ENCODE assay signal across 3 cellular contexts in the genomic region with DNA sequence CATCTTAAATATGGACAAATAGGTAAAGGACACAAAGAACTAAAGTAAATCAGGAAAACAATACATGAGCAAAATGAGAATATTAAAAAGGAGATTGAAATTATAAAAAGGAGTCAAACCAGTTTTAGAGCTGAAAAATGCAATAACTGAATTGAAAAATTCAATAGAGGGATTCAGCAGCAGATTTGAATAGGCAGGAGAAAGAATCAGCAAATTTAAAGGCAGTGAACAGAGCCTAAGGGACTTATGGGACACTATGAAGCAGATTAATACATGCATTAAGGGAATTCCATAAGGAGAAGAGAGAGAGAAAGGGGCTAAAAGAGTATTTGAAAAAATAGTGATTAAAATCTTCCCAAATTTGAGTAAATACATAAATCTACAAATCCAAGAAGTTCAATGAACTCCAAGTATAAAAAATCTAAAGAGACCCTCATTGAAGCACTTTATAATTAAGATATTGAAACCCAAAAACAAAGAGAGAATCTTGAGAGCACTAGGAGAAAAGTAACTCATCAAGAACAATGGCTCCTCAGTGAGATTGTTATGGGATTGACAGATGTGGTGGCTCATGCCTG.
TF ChIP-seq lines count a peak whose summit lies in the region.

No MANE protein-coding gene starts in this region.

TF ChIP-seq in HepG2, 621 proteins besides CTCF, POLR2A, EP300 and RAD21:
- TF ChIP-seq TAF15 (IDR thresholded peaks at IDR 0.05; ENCODE audit: low read depth, low read length, poor library complexity, severe bottlenecking) = no peak
- TF ChIP-seq, protein P1, sequence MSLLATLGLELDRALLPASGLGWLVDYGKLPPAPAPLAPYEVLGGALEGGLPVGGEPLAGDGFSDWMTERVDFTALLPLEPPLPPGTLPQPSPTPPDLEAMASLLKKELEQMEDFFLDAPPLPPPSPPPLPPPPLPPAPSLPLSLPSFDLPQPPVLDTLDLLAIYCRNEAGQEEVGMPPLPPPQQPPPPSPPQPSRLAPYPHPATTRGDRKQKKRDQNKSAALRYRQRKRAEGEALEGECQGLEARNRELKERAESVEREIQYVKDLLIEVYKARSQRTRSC (CRISPR knock-in tag; IDR thresholded peaks at IDR 0.05; ENCODE audit: low read depth) = no peak
- peak; percentile 97 for TF ChIP-seq ZNF160 (CRISPR knock-in tag; IDR thresholded peaks at IDR 0.05)
- TF ChIP-seq, protein P2, sequence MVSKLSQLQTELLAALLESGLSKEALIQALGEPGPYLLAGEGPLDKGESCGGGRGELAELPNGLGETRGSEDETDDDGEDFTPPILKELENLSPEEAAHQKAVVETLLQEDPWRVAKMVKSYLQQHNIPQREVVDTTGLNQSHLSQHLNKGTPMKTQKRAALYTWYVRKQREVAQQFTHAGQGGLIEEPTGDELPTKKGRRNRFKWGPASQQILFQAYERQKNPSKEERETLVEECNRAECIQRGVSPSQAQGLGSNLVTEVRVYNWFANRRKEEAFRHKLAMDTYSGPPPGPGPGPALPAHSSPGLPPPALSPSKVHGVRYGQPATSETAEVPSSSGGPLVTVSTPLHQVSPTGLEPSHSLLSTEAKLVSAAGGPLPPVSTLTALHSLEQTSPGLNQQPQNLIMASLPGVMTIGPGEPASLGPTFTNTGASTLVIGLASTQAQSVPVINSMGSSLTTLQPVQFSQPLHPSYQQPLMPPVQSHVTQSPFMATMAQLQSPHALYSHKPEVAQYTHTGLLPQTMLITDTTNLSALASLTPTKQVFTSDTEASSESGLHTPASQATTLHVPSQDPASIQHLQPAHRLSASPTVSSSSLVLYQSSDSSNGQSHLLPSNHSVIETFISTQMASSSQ (IDR thresholded peaks at IDR 0.05; ENCODE audit: low read depth) = no peak
- TF ChIP-seq, protein P2 (CRISPR knock-in tag; IDR thresholded peaks at IDR 0.05; ENCODE audit: borderline replicate concordance) = no peak
- TF ChIP-seq, protein P3, sequence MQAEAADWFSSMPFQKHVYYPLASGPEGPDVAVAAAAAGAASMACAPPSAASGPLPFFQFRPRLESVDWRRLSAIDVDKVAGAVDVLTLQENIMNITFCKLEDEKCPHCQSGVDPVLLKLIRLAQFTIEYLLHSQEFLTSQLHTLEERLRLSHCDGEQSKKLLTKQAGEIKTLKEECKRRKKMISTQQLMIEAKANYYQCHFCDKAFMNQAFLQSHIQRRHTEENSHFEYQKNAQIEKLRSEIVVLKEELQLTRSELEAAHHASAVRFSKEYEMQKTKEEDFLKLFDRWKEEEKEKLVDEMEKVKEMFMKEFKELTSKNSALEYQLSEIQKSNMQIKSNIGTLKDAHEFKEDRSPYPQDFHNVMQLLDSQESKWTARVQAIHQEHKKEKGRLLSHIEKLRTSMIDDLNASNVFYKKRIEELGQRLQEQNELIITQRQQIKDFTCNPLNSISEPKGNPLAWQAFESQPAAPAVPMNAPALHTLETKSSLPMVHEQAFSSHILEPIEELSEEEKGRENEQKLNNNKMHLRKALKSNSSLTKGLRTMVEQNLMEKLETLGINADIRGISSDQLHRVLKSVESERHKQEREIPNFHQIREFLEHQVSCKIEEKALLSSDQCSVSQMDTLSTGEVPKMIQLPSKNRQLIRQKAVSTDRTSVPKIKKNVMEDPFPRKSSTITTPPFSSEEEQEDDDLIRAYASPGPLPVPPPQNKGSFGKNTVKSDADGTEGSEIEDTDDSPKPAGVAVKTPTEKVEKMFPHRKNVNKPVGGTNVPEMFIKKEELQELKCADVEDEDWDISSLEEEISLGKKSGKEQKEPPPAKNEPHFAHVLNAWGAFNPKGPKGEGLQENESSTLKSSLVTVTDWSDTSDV (CRISPR knock-in tag; IDR thresholded peaks at IDR 0.05) = no peak
- no peak for TF ChIP-seq FOXK1 (CRISPR knock-in tag; IDR thresholded peaks at IDR 0.05; ENCODE audit: borderline replicate concordance, low read depth)
- TF ChIP-seq PLRG1 (conservative IDR thresholded peaks at IDR 0.05) = no peak

TF ChIP-seq in HEK293, 187 proteins besides CTCF, POLR2A, EP300 and RAD21:
- TF ChIP-seq ZNF391 (tag by site-specific recombination; IDR thresholded peaks at IDR 0.05; ENCODE audit: borderline replicate concordance, low read depth) (no peak), SETDB1 (IDR thresholded peaks at IDR 0.05; ENCODE audit: insufficient read length, low read length) (peak; percentile 95), ZNF558 (tag by site-specific recombination; IDR thresholded peaks at IDR 0.05) (peak; percentile 66; the same call in 1 of the 2 replicates), TRIM28 (IDR thresholded peaks at IDR 0.05; ENCODE audit: borderline replicate concordance, low read length) (peak; percentile 24; the same call in 1 of the 2 replicates)

TF ChIP-seq in K562, 482 proteins besides CTCF, POLR2A, EP300 and RAD21 (continues in another document):
- peak; percentile 90 for TF ChIP-seq ZEB2 (IDR thresholded peaks at IDR 0.05)
- TF ChIP-seq, protein P4, sequence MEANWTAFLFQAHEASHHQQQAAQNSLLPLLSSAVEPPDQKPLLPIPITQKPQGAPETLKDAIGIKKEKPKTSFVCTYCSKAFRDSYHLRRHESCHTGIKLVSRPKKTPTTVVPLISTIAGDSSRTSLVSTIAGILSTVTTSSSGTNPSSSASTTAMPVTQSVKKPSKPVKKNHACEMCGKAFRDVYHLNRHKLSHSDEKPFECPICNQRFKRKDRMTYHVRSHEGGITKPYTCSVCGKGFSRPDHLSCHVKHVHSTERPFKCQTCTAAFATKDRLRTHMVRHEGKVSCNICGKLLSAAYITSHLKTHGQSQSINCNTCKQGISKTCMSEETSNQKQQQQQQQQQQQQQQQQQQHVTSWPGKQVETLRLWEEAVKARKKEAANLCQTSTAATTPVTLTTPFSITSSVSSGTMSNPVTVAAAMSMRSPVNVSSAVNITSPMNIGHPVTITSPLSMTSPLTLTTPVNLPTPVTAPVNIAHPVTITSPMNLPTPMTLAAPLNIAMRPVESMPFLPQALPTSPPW (CRISPR knock-in tag; IDR thresholded peaks at IDR 0.05) = no peak
- TF ChIP-seq CBX3 (IDR thresholded peaks at IDR 0.05; ENCODE audit: borderline replicate concordance in 1 of 2, low read length in 2 of 2) = peak in 1 of 2 experiments; percentile 76; a peak in 1 of 3 replicates
- TF ChIP-seq, protein P5, sequence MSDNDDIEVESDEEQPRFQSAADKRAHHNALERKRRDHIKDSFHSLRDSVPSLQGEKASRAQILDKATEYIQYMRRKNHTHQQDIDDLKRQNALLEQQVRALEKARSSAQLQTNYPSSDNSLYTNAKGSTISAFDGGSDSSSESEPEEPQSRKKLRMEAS (CRISPR knock-in tag; IDR thresholded peaks at IDR 0.05) = no peak
- TF ChIP-seq, protein P6, sequence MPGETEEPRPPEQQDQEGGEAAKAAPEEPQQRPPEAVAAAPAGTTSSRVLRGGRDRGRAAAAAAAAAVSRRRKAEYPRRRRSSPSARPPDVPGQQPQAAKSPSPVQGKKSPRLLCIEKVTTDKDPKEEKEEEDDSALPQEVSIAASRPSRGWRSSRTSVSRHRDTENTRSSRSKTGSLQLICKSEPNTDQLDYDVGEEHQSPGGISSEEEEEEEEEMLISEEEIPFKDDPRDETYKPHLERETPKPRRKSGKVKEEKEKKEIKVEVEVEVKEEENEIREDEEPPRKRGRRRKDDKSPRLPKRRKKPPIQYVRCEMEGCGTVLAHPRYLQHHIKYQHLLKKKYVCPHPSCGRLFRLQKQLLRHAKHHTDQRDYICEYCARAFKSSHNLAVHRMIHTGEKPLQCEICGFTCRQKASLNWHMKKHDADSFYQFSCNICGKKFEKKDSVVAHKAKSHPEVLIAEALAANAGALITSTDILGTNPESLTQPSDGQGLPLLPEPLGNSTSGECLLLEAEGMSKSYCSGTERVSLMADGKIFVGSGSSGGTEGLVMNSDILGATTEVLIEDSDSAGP (CRISPR knock-in tag; IDR thresholded peaks at IDR 0.05) = no peak
- no peak for TF ChIP-seq ZBTB17 (CRISPR knock-in tag; IDR thresholded peaks at IDR 0.05)
- TF ChIP-seq TEAD2 (tag; IDR thresholded peaks at IDR 0.05) = no peak
- no peak for TF ChIP-seq WHSC1 (IDR thresholded peaks at IDR 0.05; ENCODE audit: low read length)
- TF ChIP-seq, protein P7, sequence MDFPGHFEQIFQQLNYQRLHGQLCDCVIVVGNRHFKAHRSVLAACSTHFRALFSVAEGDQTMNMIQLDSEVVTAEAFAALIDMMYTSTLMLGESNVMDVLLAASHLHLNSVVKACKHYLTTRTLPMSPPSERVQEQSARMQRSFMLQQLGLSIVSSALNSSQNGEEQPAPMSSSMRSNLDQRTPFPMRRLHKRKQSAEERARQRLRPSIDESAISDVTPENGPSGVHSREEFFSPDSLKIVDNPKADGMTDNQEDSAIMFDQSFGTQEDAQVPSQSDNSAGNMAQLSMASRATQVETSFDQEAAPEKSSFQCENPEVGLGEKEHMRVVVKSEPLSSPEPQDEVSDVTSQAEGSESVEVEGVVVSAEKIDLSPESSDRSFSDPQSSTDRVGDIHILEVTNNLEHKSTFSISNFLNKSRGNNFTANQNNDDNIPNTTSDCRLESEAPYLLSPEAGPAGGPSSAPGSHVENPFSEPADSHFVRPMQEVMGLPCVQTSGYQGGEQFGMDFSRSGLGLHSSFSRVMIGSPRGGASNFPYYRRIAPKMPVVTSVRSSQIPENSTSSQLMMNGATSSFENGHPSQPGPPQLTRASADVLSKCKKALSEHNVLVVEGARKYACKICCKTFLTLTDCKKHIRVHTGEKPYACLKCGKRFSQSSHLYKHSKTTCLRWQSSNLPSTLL (IDR thresholded peaks at IDR 0.05) = no peak
- 0 out of 2 replicates have a peak, but pooled peaks have one; percentile 42 for TF ChIP-seq NBN (IDR thresholded peaks at IDR 0.05; ENCODE audit: low read depth)
- TF ChIP-seq, protein P8, sequence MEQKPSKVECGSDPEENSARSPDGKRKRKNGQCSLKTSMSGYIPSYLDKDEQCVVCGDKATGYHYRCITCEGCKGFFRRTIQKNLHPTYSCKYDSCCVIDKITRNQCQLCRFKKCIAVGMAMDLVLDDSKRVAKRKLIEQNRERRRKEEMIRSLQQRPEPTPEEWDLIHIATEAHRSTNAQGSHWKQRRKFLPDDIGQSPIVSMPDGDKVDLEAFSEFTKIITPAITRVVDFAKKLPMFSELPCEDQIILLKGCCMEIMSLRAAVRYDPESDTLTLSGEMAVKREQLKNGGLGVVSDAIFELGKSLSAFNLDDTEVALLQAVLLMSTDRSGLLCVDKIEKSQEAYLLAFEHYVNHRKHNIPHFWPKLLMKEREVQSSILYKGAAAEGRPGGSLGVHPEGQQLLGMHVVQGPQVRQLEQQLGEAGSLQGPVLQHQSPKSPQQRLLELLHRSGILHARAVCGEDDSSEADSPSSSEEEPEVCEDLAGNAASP (IDR thresholded peaks at IDR 0.05) = no peak
- no peak for TF ChIP-seq SMAD2 (IDR thresholded peaks at IDR 0.05; ENCODE audit: low read depth, low read length)
- TF ChIP-seq GATAD2A (IDR thresholded peaks at IDR 0.05) = no peak
- no peak for TF ChIP-seq RBM39 (optimal IDR thresholded peaks at IDR 0.05; ENCODE audit: low read depth, low read length)
- no peak for TF ChIP-seq BHLHE40 (IDR thresholded peaks at IDR 0.05; ENCODE audit: low read length)
- TF ChIP-seq E2F3 (CRISPR knock-in tag; IDR thresholded peaks at IDR 0.05) = no peak
- TF ChIP-seq CREB1 (IDR thresholded peaks at IDR 0.05) = no peak
- no peak for TF ChIP-seq CREB1 (CRISPR knock-in tag; IDR thresholded peaks at IDR 0.05)
- no peak for TF ChIP-seq MED1 (CRISPR knock-in tag; IDR thresholded peaks at IDR 0.05; ENCODE audit: borderline replicate concordance)
- TF ChIP-seq ZNF77 (CRISPR knock-in tag; IDR thresholded peaks at IDR 0.05) = no peak
- TF ChIP-seq MTA3 (IDR thresholded peaks at IDR 0.05; ENCODE audit: borderline replicate concordance) = no peak
- no peak for TF ChIP-seq NFIX (CRISPR knock-in tag; IDR thresholded peaks at IDR 0.05; ENCODE audit: low read depth)
- no peak for TF ChIP-seq ARID1B (IDR thresholded peaks at IDR 0.05)
- no peak for TF ChIP-seq ZNF184 (CRISPR knock-in tag; IDR thresholded peaks at IDR 0.05)
- TF ChIP-seq BRD9 (IDR thresholded peaks at IDR 0.05; ENCODE audit: low read depth, partially characterized antibody) = peak; percentile 34
- TF ChIP-seq DPF2 (IDR thresholded peaks at IDR 0.05) = no peak
- TF ChIP-seq, protein P9, sequence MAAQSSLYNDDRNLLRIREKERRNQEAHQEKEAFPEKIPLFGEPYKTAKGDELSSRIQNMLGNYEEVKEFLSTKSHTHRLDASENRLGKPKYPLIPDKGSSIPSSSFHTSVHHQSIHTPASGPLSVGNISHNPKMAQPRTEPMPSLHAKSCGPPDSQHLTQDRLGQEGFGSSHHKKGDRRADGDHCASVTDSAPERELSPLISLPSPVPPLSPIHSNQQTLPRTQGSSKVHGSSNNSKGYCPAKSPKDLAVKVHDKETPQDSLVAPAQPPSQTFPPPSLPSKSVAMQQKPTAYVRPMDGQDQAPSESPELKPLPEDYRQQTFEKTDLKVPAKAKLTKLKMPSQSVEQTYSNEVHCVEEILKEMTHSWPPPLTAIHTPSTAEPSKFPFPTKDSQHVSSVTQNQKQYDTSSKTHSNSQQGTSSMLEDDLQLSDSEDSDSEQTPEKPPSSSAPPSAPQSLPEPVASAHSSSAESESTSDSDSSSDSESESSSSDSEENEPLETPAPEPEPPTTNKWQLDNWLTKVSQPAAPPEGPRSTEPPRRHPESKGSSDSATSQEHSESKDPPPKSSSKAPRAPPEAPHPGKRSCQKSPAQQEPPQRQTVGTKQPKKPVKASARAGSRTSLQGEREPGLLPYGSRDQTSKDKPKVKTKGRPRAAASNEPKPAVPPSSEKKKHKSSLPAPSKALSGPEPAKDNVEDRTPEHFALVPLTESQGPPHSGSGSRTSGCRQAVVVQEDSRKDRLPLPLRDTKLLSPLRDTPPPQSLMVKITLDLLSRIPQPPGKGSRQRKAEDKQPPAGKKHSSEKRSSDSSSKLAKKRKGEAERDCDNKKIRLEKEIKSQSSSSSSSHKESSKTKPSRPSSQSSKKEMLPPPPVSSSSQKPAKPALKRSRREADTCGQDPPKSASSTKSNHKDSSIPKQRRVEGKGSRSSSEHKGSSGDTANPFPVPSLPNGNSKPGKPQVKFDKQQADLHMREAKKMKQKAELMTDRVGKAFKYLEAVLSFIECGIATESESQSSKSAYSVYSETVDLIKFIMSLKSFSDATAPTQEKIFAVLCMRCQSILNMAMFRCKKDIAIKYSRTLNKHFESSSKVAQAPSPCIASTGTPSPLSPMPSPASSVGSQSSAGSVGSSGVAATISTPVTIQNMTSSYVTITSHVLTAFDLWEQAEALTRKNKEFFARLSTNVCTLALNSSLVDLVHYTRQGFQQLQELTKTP (IDR thresholded peaks at IDR 0.05; ENCODE audit: low read depth in 1 of 2, partially characterized antibody in 2 of 2) = peak in 1 of 2 experiments; percentile 55
